In genomic region chr11:64004590-64004984, GRCh38 we compare ENCODE assay signal across 1 cellular context.
A peak's percentile ranks its signal among the peaks of the same experiment; 100 is the strongest.
TF ChIP-seq lines count a peak whose summit lies in the region.

No MANE protein-coding gene starts in this region.

TF ChIP-seq in HEK293, 187 proteins besides CTCF, POLR2A, EP300 and RAD21 (continued from another document):
- TF ChIP-seq PRDM10 (tag by site-specific recombination; IDR thresholded peaks at IDR 0.05) = 0 out of 2 replicates have a peak, but pooled peaks have one; percentile 21
- TF ChIP-seq ZNF510 (tag by site-specific recombination; IDR thresholded peaks at IDR 0.05; ENCODE audit: insufficient replicate concordance) = no peak
- TF ChIP-seq KLF10 (tag by site-specific recombination; IDR thresholded peaks at IDR 0.05) = no peak
- TF ChIP-seq ATF2 (tag by site-specific recombination; IDR thresholded peaks at IDR 0.05; ENCODE audit: low read depth) = no peak
- no peak for TF ChIP-seq ZSCAN18 (tag by site-specific recombination; IDR thresholded peaks at IDR 0.05)
- 0 out of 2 replicates have a peak, but pooled peaks have one; percentile 10 for TF ChIP-seq ZNF580 (tag by site-specific recombination; IDR thresholded peaks at IDR 0.05)
- no peak for TF ChIP-seq ZNF423 (tag by site-specific recombination; IDR thresholded peaks at IDR 0.05)
- peak; percentile 99 for TF ChIP-seq ZNF121 (tag by site-specific recombination; IDR thresholded peaks at IDR 0.05)
- TF ChIP-seq MYNN (tag by site-specific recombination; IDR thresholded peaks at IDR 0.05; ENCODE audit: borderline replicate concordance) = no peak
- TF ChIP-seq ZNF623 (tag by site-specific recombination; IDR thresholded peaks at IDR 0.05) = 0 out of 2 replicates have a peak, but pooled peaks have one; percentile 5
